15 cellular contexts compared by ENCODE assay signal in genomic region chr10:11667756-11668155, GRCh38.
"Had no signal": no experiment of that assay in that cellular context is flagged by ENCODE, and none has a peak within 500 bp of the region (broad histone marks: within the 10 kb centered on the region; RNA-seq: fewer than 3 reads in every experiment).

No MANE protein-coding gene starts in this region.

- H2AFZ ChIP-seq: parathyroid adenoma had no signal

- H3K79me2 ChIP-seq: parathyroid adenoma had no signal

- H3K9ac ChIP-seq: parathyroid adenoma had no signal

- H3K27ac ChIP-seq: parathyroid adenoma had no signal

- ATAC-seq: activated T-cell treated with anti-CD3 and anti-CD28 coated beads, Interleukin-2, amount 50 U/mL, for 4 hours; naive thymus-derived CD4-positive, alpha-beta T cell; right cardiac atrium; stimulated activated effector memory CD8-positive, alpha-beta T cell treated with anti-CD3 and anti-CD28 coated beads, Interleukin-12 subunit alpha, Interleukin-12 subunit beta, amount 100 ng/mL, for 72 hours had no signal

- DNase-seq: activated CD4-positive, alpha-beta T cell treated with anti-CD3 and anti-CD28 coated beads for 1 hour; activated CD4-positive, alpha-beta T cell treated with anti-CD3 and anti-CD28 coated beads, Interleukin-2, amount 50 U/mL, for 48 hours; activated effector memory CD4-positive, alpha-beta T cell treated with anti-CD3 and anti-CD28 coated beads, Interleukin-2, amount 50 U/mL, for 16 hours; activated T-cell treated with anti-CD3 and anti-CD28 coated beads, Interleukin-2, amount 50 U/mL, for 4 hours; cerebellar nuclear complex; dermis blood vessel endothelial cell; hypothalamus; midbrain; naive thymus-derived CD4-positive, alpha-beta T cell; right cardiac atrium; small intestine; substantia nigra; trophoblast cell had no signal
